1 cellular context compared by ENCODE assay signal in genomic region chr11:10659339-10660216, GRCh38.
TF ChIP-seq lines count a peak whose summit lies in the region.

No MANE protein-coding gene starts in this region.

TF ChIP-seq in HCT116, 20 proteins besides CTCF, POLR2A, EP300 and RAD21 (continued from another document):
- TF ChIP-seq ELF1 (IDR thresholded peaks at IDR 0.05; ENCODE audit: borderline replicate concordance, low read depth) (no peak), CEBPB (IDR thresholded peaks at IDR 0.05; ENCODE audit: low read depth) (no peak)
TF ChIP-seq in HCT116: peak in this region for 4.
